In genomic region chr1:199684686-199685273, GRCh38 we compare ENCODE assay signal across 8 cellular contexts.
DNase-seq lines count a peak whose midpoint lies in the region; ATAC-seq and TF ChIP-seq lines count a peak whose summit lies in the region.

No MANE protein-coding gene starts in this region.

- H3K4me2 ChIP-seq in HCT116 (ENCODE audit: low read length): peak overlapping the region; percentile 78
- no peak overlapping the region for H3K4me2 ChIP-seq in PC-3 (ENCODE audit: low read length)

- H3K36me3 ChIP-seq in HCT116 (ENCODE audit: control insufficient read depth in 1 of 2, insufficient read depth in 2 of 2, low read length in 2 of 2): no peaks in the 10 kb centered on the region
- H3K36me3 ChIP-seq in PC-3 (ENCODE audit: low read depth, low read length): no peaks in the 10 kb centered on the region
- no peaks in the 10 kb centered on the region for H3K36me3 ChIP-seq in colonic mucosa

- peak; percentile 30 for DNase-seq in AG04450 (ENCODE audit: low read depth, low spot score)
- DNase-seq in GM10248 (ENCODE audit: extremely low spot score): peak; percentile 28
- DNase-seq in HCT116 (ENCODE audit: low read depth, low spot score): peak; percentile 74
- peak; percentile 25 for DNase-seq in LNCaP clone FGC (ENCODE audit: low read depth)
- peak; percentile 80 for DNase-seq in PC-3
- DNase-seq in colonic mucosa: peak; percentile 36
- peak; percentile 21 to 50 for DNase-seq in memory B cell (ENCODE audit: low spot score in 2 of 2)
- no peak for DNase-seq in activated T-helper 2 cell treated with anti-CD3 and anti-CD28 coated beads, Interferon-gamma antibody, Interleukin-2, Interleukin-4, amounts not matched to agents 10 μg/mL and 5 μg/mL and 100 μg/mL, durations not matched to agents 14 hours and 24 hours and 36 hours (ENCODE audit: low spot score)

- H3K27ac ChIP-seq in AG04450 (ENCODE audit: low read depth, low read length): no peak overlapping the region
- H3K27ac ChIP-seq in HCT116 (ENCODE audit: low read depth, low read length): peak overlapping the region; percentile 30; the same call in 1 of the 2 replicates
- no peak overlapping the region for H3K27ac ChIP-seq in PC-3 (ENCODE audit: low read length)
- H3K27ac ChIP-seq in colonic mucosa: no peak overlapping the region

- H3K4me3 ChIP-seq in AG04450 (ENCODE audit: low read depth, low read length) (no peak overlapping the region), HCT116 (replicated peaks in 1 of 2; ENCODE audit: low read depth in 1 of 2, low read length in 2 of 2) (peak overlapping the region in 1 of 2 experiments; percentile 18; a peak in 1 of 4 replicates), LNCaP clone FGC (ENCODE audit: low read depth, low read length) (no peak overlapping the region), PC-3 (ENCODE audit: low read length) (no peak overlapping the region), colonic mucosa (no peak overlapping the region)

- TF ChIP-seq POLR2A in HCT116 (IDR thresholded peaks at IDR 0.05; ENCODE audit: borderline replicate concordance, extremely low read depth, insufficient read depth, insufficient read length): no peak

- H3K36me3 Mint-ChIP-seq in memory B cell: no peaks in the 10 kb centered on the region
- H3K36me3 Mint-ChIP-seq in activated T-helper 2 cell treated with anti-CD3 and anti-CD28 coated beads, Interferon-gamma antibody, Interleukin-2, Interleukin-4, amounts not matched to agents 10 μg/mL and 5 μg/mL and 100 μg/mL, durations not matched to agents 14 hours and 24 hours and 36 hours (ENCODE audit: low read depth): no peaks in the 10 kb centered on the region

- peak; percentile 91 for ATAC-seq in HCT116
- peak; percentile 84 for ATAC-seq in PC-3
- ATAC-seq in memory B cell (ENCODE audit: low read depth): peak; percentile 71

- H3K9me3 ChIP-seq in AG04450 (ENCODE audit: control insufficient read depth, insufficient read depth, low read length) (no peaks in the 10 kb centered on the region), HCT116 (ENCODE audit: control insufficient read depth in 1 of 2, insufficient read depth in 1 of 2, low read depth in 1 of 2, low read length in 2 of 2) (no peaks in the 10 kb centered on the region), PC-3 (ENCODE audit: low read length) (no peaks in the 10 kb centered on the region), colonic mucosa (no peaks in the 10 kb centered on the region)

- no peaks in the 10 kb centered on the region for H3K4me1 Mint-ChIP-seq in memory B cell
- H3K4me1 Mint-ChIP-seq in activated T-helper 2 cell treated with anti-CD3 and anti-CD28 coated beads, Interferon-gamma antibody, Interleukin-2, Interleukin-4, amounts not matched to agents 10 μg/mL and 5 μg/mL and 100 μg/mL, durations not matched to agents 14 hours and 24 hours and 36 hours (ENCODE audit: low read depth): no peaks in the 10 kb centered on the region

- no peaks in the 10 kb centered on the region for H3F3A ChIP-seq in PC-3 (ENCODE audit: low read length, unreplicated experiment)

- POLR2A ChIA-PET in AG04450 (lab: Yijun Ruan, JAX): no interaction called here
- POLR2A ChIA-PET in GM10248 (lab: Yijun Ruan, JAX): no interaction called here
- POLR2A ChIA-PET in HCT116 (lab: Charles Lee): interaction anchor here (1.2 kb wide), 1 partner anchor 93 kb away, joined by 3 read pairs; no protein-coding TSS in a partner anchor
- POLR2A ChIA-PET in PC-3 (lab: Charles Lee; ENCODE audit: unreplicated experiment): no interaction called here

- H2AFZ ChIP-seq in HCT116 (ENCODE audit: low read depth, low read length, poor library complexity, severe bottlenecking) (peak overlapping the region; percentile 81), PC-3 (ENCODE audit: low read length) (no peak overlapping the region)

- no peak overlapping the region for H3K27ac Mint-ChIP-seq in memory B cell
- no peak overlapping the region for H3K27ac Mint-ChIP-seq in activated T-helper 2 cell treated with anti-CD3 and anti-CD28 coated beads, Interferon-gamma antibody, Interleukin-2, Interleukin-4, amounts not matched to agents 10 μg/mL and 5 μg/mL and 100 μg/mL, durations not matched to agents 14 hours and 24 hours and 36 hours

- H3K9ac ChIP-seq in HCT116 (ENCODE audit: low read length) (0 out of 2 replicates have a peak overlapping the region, but pooled peaks have one; percentile 19), PC-3 (ENCODE audit: low read length) (no peak overlapping the region), colonic mucosa (ENCODE audit: low read depth in 2 of 2, low read length in 2 of 2) (no peak overlapping the region)

- H3K79me2 ChIP-seq in HCT116 (ENCODE audit: insufficient read depth, low read length) (no peaks in the 10 kb centered on the region), PC-3 (ENCODE audit: low read length) (no peaks in the 10 kb centered on the region)

- CTCF ChIA-PET in AG04450 (lab: Charles Lee): interaction anchor here (0.5 to 5.9 kb wide), 56 partner anchors 9 to 1105 kb away, joined by 3 to 90 read pairs (median 3); partner anchors contain the start of gene NR5A2
- CTCF ChIA-PET in GM10248 (lab: Yijun Ruan, JAX): interaction anchor here (0.6 to 2.0 kb wide), 18 partner anchors 9 to 842 kb away, joined by 3 to 26 read pairs (median 4); no protein-coding TSS in a partner anchor
- CTCF ChIA-PET in HCT116 (lab: Charles Lee): interaction anchor here (0.6 to 2.0 kb wide), 11 partner anchors 9 to 824 kb away, joined by 3 to 10 read pairs (median 4); no protein-coding TSS in a partner anchor
- CTCF ChIA-PET in PC-3 (lab: Charles Lee): interaction anchor here (0.6 to 2.1 kb wide), 5 partner anchors 224 to 825 kb away, joined by 3 to 11 read pairs (median 5); no protein-coding TSS in a partner anchor

- H4K20me1 ChIP-seq in HCT116 (ENCODE audit: insufficient read depth): no peaks in the 10 kb centered on the region
- no peaks in the 10 kb centered on the region for H4K20me1 ChIP-seq in PC-3 (ENCODE audit: low read length)

- H3K4me1 ChIP-seq in HCT116 (ENCODE audit: control insufficient read depth in 1 of 2, insufficient read depth in 2 of 2, low read length in 2 of 2): peaks cover 14 to 49% of the 10 kb centered on the region in 2 experiments
- H3K4me1 ChIP-seq in PC-3 (ENCODE audit: insufficient read depth, low read length): peaks cover 13% of the 10 kb centered on the region
- no peaks in the 10 kb centered on the region for H3K4me1 ChIP-seq in colonic mucosa

- BruUV-seq in HCT116 (replicated peaks; lab: Mats Ljungman, UMichigan) (no TSS peak), PC-3 (replicated peaks; lab: Mats Ljungman, UMichigan) (no TSS peak)

- peaks cover 9% of the 10 kb centered on the region for H3K27me3 Mint-ChIP-seq in memory B cell
- peaks cover 12% of the 10 kb centered on the region for H3K27me3 Mint-ChIP-seq in activated T-helper 2 cell treated with anti-CD3 and anti-CD28 coated beads, Interferon-gamma antibody, Interleukin-2, Interleukin-4, amounts not matched to agents 10 μg/mL and 5 μg/mL and 100 μg/mL, durations not matched to agents 14 hours and 24 hours and 36 hours (ENCODE audit: low read depth)

- no peaks in the 10 kb centered on the region for H3K27me3 ChIP-seq in AG04450 (ENCODE audit: control insufficient read depth, insufficient read depth, low read length)
- no peaks in the 10 kb centered on the region for H3K27me3 ChIP-seq in HCT116 (ENCODE audit: insufficient read depth, low read length)
- H3K27me3 ChIP-seq in PC-3 (ENCODE audit: low read length): no peaks in the 10 kb centered on the region
- H3K27me3 ChIP-seq in colonic mucosa: no peaks in the 10 kb centered on the region

- TF ChIP-seq CTCF in AG04450 (IDR thresholded peaks at IDR 0.05; ENCODE audit: low read depth, low read length) (peak; percentile 83), GM10248 (IDR thresholded peaks at IDR 0.05; ENCODE audit: control extremely low read depth, extremely low read depth, low read depth, missing control alignments) (peak; percentile 75), HCT116 (IDR thresholded peaks at IDR 0.05 in 2 of 3, conservative IDR thresholded peaks at IDR 0.05 in 1 of 3; ENCODE audit: borderline replicate concordance in 1 of 3, insufficient read depth in 1 of 3, low read depth in 2 of 3, low read length in 2 of 3) (peak; percentile 67 to 88 (median 75)), LNCaP clone FGC (IDR thresholded peaks at IDR 0.05; ENCODE audit: control insufficient read depth, extremely low read depth, insufficient read depth) (peak; percentile 85), PC-3 (conservative IDR thresholded peaks at IDR 0.05; ENCODE audit: low read depth, low read length) (peak; percentile 79), colonic mucosa (IDR thresholded peaks at IDR 0.05) (peak; percentile 74)

- H3K4me3 Mint-ChIP-seq in memory B cell: no peak overlapping the region
- no peak overlapping the region for H3K4me3 Mint-ChIP-seq in activated T-helper 2 cell treated with anti-CD3 and anti-CD28 coated beads, Interferon-gamma antibody, Interleukin-2, Interleukin-4, amounts not matched to agents 10 μg/mL and 5 μg/mL and 100 μg/mL, durations not matched to agents 14 hours and 24 hours and 36 hours (ENCODE audit: low read depth)

- peak; percentile 93 for TF ChIP-seq RAD21 in HCT116 (IDR thresholded peaks at IDR 0.05; ENCODE audit: low read depth)

- H3K9me3 Mint-ChIP-seq in memory B cell: no peaks in the 10 kb centered on the region
- H3K9me3 Mint-ChIP-seq in activated T-helper 2 cell treated with anti-CD3 and anti-CD28 coated beads, Interferon-gamma antibody, Interleukin-2, Interleukin-4, amounts not matched to agents 10 μg/mL and 5 μg/mL and 100 μg/mL, durations not matched to agents 14 hours and 24 hours and 36 hours: no peaks in the 10 kb centered on the region

- H3K9me2 ChIP-seq in HCT116 (ENCODE audit: insufficient read depth) (no peaks in the 10 kb centered on the region), PC-3 (replicated peaks; ENCODE audit: low read length) (no peaks in the 10 kb centered on the region)

- intact Hi-C loops in HCT116 (cut with micrococcal nuclease): loop anchor here (1.0 to 10.0 kb wide), 8 partner anchors 260 to 927 kb away; no protein-coding TSS in a partner anchor
- intact Hi-C loops in PC-3 (cut with micrococcal nuclease): loop anchor here (1.0 to 10.0 kb wide), 10 partner anchors 260 to 927 kb away; partner anchors contain the start of gene NR5A2
- intact Hi-C loops in colonic mucosa (cut with DNase I): loop anchor here (5.0 to 10.0 kb wide), 2 partner anchors 620 to 823 kb away; no protein-coding TSS in a partner anchor
- intact Hi-C loops in activated T-helper 2 cell treated with anti-CD3 and anti-CD28 coated beads, Interferon-gamma antibody, Interleukin-2, Interleukin-4, amounts not matched to agents 10 μg/mL and 5 μg/mL and 100 μg/mL, durations not matched to agents 14 hours and 24 hours and 36 hours (cut with micrococcal nuclease): loop anchor here (1.0 to 10.0 kb wide), 4 partner anchors 350 to 826 kb away; no protein-coding TSS in a partner anchor

- RAD21 ChIA-PET in HCT116 (lab: Charles Lee; ENCODE audit: low non-redundant PET in 1 of 2, low total read pairs in 2 of 2, uncharacterized antibody in 2 of 2, unreplicated experiment in 2 of 2): no interaction called here

TF ChIP-seq in HCT116, 20 proteins besides CTCF, POLR2A, EP300 and RAD21 (continues in another document):
- 0 out of 2 replicates have a peak, but pooled peaks have one; percentile 29 for TF ChIP-seq MAX (IDR thresholded peaks at IDR 0.05)
- TF ChIP-seq JUND (IDR thresholded peaks at IDR 0.05): 0 out of 2 replicates have a peak, but pooled peaks have one; percentile 22
